Comparison of ENCODE assay signal across 1 cellular context in genomic region chr11:3808846-3809623, GRCh38.
TF ChIP-seq lines count a peak whose summit lies in the region.

No MANE protein-coding gene starts in this region.

TF ChIP-seq in HEK293, 187 proteins besides CTCF, POLR2A, EP300 and RAD21 (continued from another document):
- TF ChIP-seq ZNF155 (tag by site-specific recombination; IDR thresholded peaks at IDR 0.05): no peak
- TF ChIP-seq ZNF843 (tag by site-specific recombination; IDR thresholded peaks at IDR 0.05): no peak
- no peak for TF ChIP-seq ZNF670 (tag by site-specific recombination; IDR thresholded peaks at IDR 0.05; ENCODE audit: low read depth)
- TF ChIP-seq ZNF654 (tag by site-specific recombination; IDR thresholded peaks at IDR 0.05; ENCODE audit: low read depth): peak; percentile 46
- TF ChIP-seq ZNF548 (tag by site-specific recombination; IDR thresholded peaks at IDR 0.05): no peak
- TF ChIP-seq ZSCAN18 (tag by site-specific recombination; IDR thresholded peaks at IDR 0.05): no peak
- TF ChIP-seq ZBTB20 (tag by site-specific recombination; IDR thresholded peaks at IDR 0.05): no peak; the same call in 1 of the 2 replicates
- no peak for TF ChIP-seq ZNF692 (tag by site-specific recombination; IDR thresholded peaks at IDR 0.05)
